In genomic region chr15:92903956-92904831, GRCh38 we compare ENCODE assay signal across 1 cellular context.
TF ChIP-seq lines count a peak whose summit lies in the region.

No MANE protein-coding gene starts in this region.

TF ChIP-seq in K562, 482 proteins besides CTCF, POLR2A, EP300 and RAD21 (continued from another document and continues in another):
- TF ChIP-seq TCF3 (CRISPR knock-in tag; IDR thresholded peaks at IDR 0.05) (0 out of 2 replicates have a peak, but pooled peaks have one; percentile 27), ZNF583 (CRISPR knock-in tag; IDR thresholded peaks at IDR 0.05) (0 out of 2 replicates have a peak, but pooled peaks have one; percentile 77), ZKSCAN8 (CRISPR knock-in tag; IDR thresholded peaks at IDR 0.05) (no peak), JUND (IDR thresholded peaks at IDR 0.05; ENCODE audit: borderline replicate concordance, low read depth, low read length) (peak; percentile 81), JUND (tag; IDR thresholded peaks at IDR 0.05; ENCODE audit: borderline replicate concordance, low read depth, low read length) (peak; percentile 72; the same call in 2 of the 3 replicates), ILF3 (IDR thresholded peaks at IDR 0.05; ENCODE audit: borderline replicate concordance) (no peak), ZKSCAN3 (CRISPR knock-in tag; IDR thresholded peaks at IDR 0.05) (no peak), TAF7 (tag; IDR thresholded peaks at IDR 0.05) (peak; percentile 79), XRCC5 (IDR thresholded peaks at IDR 0.05; ENCODE audit: low read depth, low read length) (no peak), RBM34 (IDR thresholded peaks at IDR 0.05; ENCODE audit: borderline replicate concordance, insufficient read depth, low read length) (no peak), ZNF311 (CRISPR knock-in tag; IDR thresholded peaks at IDR 0.05) (0 out of 2 replicates have a peak, but pooled peaks have one; percentile 59), ZNF445 (CRISPR knock-in tag; IDR thresholded peaks at IDR 0.05; ENCODE audit: low read depth) (no peak), ZFP1 (CRISPR knock-in tag; IDR thresholded peaks at IDR 0.05) (peak; percentile 1), CUX1 (CRISPR knock-in tag; IDR thresholded peaks at IDR 0.05) (peak; percentile 34), ZNF24 (IDR thresholded peaks at IDR 0.05) (peak; percentile 39; the same call in 1 of the 2 replicates), MYNN (IDR thresholded peaks at IDR 0.05) (peak; percentile 89; the same call in 1 of the 2 replicates), MYNN (CRISPR knock-in tag; IDR thresholded peaks at IDR 0.05) (no peak), MAX (CRISPR knock-in tag; IDR thresholded peaks at IDR 0.05) (peak; percentile 89), MAZ (CRISPR knock-in tag; conservative IDR thresholded peaks at IDR 0.05 in 1 of 2, IDR thresholded peaks at IDR 0.05 in 1 of 2) (peak; percentile 93 to 98), E2F3 (CRISPR knock-in tag; IDR thresholded peaks at IDR 0.05) (peak; percentile 78), ZNF253 (CRISPR knock-in tag; conservative IDR thresholded peaks at IDR 0.05) (no peak), RNF219 (CRISPR knock-in tag; IDR thresholded peaks at IDR 0.05) (peak; percentile 71; the same call in 1 of the 2 replicates), HDAC2 (IDR thresholded peaks at IDR 0.05) (no peak; the same call in 1 of the 2 replicates), GTF2A2 (tag; IDR thresholded peaks at IDR 0.05) (no peak), ZFP36 (IDR thresholded peaks at IDR 0.05; ENCODE audit: low read depth, low read length, partially characterized antibody) (no peak), SRSF3 (IDR thresholded peaks at IDR 0.05; ENCODE audit: insufficient read depth, low read length) (no peak), ZNF77 (CRISPR knock-in tag; IDR thresholded peaks at IDR 0.05) (no peak), ZEB2 (IDR thresholded peaks at IDR 0.05) (no peak), ZNF511 (CRISPR knock-in tag; IDR thresholded peaks at IDR 0.05) (no peak), ETS1 (conservative IDR thresholded peaks at IDR 0.05; ENCODE audit: control insufficient read depth, low read depth, low read length) (peak; percentile 87), TAF9B (IDR thresholded peaks at IDR 0.05; ENCODE audit: partially characterized antibody) (peak; percentile 88), NCOA4 (IDR thresholded peaks at IDR 0.05; ENCODE audit: partially characterized antibody) (no peak), CC2D1A (IDR thresholded peaks at IDR 0.05) (no peak), MECOM (CRISPR knock-in tag; IDR thresholded peaks at IDR 0.05) (no peak)
- TF ChIP-seq, protein P1, sequence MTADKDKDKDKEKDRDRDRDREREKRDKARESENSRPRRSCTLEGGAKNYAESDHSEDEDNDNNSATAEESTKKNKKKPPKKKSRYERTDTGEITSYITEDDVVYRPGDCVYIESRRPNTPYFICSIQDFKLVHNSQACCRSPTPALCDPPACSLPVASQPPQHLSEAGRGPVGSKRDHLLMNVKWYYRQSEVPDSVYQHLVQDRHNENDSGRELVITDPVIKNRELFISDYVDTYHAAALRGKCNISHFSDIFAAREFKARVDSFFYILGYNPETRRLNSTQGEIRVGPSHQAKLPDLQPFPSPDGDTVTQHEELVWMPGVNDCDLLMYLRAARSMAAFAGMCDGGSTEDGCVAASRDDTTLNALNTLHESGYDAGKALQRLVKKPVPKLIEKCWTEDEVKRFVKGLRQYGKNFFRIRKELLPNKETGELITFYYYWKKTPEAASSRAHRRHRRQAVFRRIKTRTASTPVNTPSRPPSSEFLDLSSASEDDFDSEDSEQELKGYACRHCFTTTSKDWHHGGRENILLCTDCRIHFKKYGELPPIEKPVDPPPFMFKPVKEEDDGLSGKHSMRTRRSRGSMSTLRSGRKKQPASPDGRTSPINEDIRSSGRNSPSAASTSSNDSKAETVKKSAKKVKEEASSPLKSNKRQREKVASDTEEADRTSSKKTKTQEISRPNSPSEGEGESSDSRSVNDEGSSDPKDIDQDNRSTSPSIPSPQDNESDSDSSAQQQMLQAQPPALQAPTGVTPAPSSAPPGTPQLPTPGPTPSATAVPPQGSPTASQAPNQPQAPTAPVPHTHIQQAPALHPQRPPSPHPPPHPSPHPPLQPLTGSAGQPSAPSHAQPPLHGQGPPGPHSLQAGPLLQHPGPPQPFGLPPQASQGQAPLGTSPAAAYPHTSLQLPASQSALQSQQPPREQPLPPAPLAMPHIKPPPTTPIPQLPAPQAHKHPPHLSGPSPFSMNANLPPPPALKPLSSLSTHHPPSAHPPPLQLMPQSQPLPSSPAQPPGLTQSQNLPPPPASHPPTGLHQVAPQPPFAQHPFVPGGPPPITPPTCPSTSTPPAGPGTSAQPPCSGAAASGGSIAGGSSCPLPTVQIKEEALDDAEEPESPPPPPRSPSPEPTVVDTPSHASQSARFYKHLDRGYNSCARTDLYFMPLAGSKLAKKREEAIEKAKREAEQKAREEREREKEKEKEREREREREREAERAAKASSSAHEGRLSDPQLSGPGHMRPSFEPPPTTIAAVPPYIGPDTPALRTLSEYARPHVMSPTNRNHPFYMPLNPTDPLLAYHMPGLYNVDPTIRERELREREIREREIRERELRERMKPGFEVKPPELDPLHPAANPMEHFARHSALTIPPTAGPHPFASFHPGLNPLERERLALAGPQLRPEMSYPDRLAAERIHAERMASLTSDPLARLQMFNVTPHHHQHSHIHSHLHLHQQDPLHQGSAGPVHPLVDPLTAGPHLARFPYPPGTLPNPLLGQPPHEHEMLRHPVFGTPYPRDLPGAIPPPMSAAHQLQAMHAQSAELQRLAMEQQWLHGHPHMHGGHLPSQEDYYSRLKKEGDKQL (CRISPR knock-in tag; IDR thresholded peaks at IDR 0.05; ENCODE audit: borderline replicate concordance) = 0 out of 2 replicates have a peak, but pooled peaks have one; percentile 46
- TF ChIP-seq, protein P2, sequence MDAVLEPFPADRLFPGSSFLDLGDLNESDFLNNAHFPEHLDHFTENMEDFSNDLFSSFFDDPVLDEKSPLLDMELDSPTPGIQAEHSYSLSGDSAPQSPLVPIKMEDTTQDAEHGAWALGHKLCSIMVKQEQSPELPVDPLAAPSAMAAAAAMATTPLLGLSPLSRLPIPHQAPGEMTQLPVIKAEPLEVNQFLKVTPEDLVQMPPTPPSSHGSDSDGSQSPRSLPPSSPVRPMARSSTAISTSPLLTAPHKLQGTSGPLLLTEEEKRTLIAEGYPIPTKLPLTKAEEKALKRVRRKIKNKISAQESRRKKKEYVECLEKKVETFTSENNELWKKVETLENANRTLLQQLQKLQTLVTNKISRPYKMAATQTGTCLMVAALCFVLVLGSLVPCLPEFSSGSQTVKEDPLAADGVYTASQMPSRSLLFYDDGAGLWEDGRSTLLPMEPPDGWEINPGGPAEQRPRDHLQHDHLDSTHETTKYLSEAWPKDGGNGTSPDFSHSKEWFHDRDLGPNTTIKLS (IDR thresholded peaks at IDR 0.05; ENCODE audit: borderline replicate concordance, low read depth) = peak; percentile 74; the same call in 1 of the 2 replicates
- TF ChIP-seq, protein P3, sequence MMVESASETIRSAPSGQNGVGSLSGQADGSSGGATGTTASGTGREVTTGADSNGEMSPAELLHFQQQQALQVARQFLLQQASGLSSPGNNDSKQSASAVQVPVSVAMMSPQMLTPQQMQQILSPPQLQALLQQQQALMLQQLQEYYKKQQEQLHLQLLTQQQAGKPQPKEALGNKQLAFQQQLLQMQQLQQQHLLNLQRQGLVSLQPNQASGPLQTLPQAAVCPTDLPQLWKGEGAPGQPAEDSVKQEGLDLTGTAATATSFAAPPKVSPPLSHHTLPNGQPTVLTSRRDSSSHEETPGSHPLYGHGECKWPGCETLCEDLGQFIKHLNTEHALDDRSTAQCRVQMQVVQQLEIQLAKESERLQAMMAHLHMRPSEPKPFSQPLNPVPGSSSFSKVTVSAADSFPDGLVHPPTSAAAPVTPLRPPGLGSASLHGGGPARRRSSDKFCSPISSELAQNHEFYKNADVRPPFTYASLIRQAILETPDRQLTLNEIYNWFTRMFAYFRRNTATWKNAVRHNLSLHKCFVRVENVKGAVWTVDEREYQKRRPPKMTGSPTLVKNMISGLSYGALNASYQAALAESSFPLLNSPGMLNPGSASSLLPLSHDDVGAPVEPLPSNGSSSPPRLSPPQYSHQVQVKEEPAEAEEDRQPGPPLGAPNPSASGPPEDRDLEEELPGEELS (CRISPR knock-in tag; IDR thresholded peaks at IDR 0.05; ENCODE audit: borderline replicate concordance) = no peak; the same call in 1 of the 2 replicates
- TF ChIP-seq, protein P4, sequence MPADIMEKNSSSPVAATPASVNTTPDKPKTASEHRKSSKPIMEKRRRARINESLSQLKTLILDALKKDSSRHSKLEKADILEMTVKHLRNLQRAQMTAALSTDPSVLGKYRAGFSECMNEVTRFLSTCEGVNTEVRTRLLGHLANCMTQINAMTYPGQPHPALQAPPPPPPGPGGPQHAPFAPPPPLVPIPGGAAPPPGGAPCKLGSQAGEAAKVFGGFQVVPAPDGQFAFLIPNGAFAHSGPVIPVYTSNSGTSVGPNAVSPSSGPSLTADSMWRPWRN (IDR thresholded peaks at IDR 0.05; ENCODE audit: low read depth) = no peak
- TF ChIP-seq, protein P5, sequence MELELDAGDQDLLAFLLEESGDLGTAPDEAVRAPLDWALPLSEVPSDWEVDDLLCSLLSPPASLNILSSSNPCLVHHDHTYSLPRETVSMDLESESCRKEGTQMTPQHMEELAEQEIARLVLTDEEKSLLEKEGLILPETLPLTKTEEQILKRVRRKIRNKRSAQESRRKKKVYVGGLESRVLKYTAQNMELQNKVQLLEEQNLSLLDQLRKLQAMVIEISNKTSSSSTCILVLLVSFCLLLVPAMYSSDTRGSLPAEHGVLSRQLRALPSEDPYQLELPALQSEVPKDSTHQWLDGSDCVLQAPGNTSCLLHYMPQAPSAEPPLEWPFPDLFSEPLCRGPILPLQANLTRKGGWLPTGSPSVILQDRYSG (tag; conservative IDR thresholded peaks at IDR 0.05; ENCODE audit: low read depth) = peak; percentile 94
